Comparison of ENCODE assay signal across 18 cellular contexts in the genomic region with DNA sequence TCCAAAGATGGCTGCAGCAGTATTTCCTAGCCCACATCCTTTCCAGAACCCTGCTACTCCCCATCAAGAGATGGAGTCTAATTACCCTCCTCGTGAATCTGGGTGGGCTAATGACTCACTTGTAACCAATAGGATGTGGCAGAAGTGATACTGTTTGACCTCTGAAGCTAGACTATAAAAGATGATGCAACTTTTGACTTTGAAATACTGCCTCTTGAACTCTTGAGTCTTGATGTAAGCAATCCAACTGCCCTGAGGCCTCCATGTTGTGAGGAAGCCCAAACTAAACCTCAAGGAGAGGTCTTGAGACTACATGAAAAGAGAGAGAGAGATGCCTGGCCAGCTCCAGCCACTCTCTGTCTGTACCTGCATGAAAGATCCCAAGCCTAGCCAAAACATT. TPM values are rescaled to one million over a fixed set of nuclear protein-coding genes. Genes with fewer than 3 reads are reported as not detected.
DNase-seq lines count a peak whose midpoint lies in the region; ATAC-seq lines count a peak whose summit lies in the region.
"Had no signal": no experiment of that assay in that cellular context is flagged by ENCODE, and none has a peak within 500 bp of the region (broad histone marks: within the 10 kb centered on the region; RNA-seq: fewer than 3 reads in every experiment).

No MANE protein-coding gene starts in this region.

- peaks cover 0 to 4% of the 10 kb centered on the region in 2 donors for H3K9me3 Mint-ChIP-seq in stimulated activated naive CD8-positive, alpha-beta T cell treated with anti-CD3 and anti-CD28 coated beads, Interleukin-15, amount 100 ng/mL, for 72 hours
- H3K9me3 Mint-ChIP-seq in activated naive CD8-positive, alpha-beta T cell treated with anti-CD3 and anti-CD28 coated beads, Interleukin-2, amount 50 U/mL, for 24 hours, result no peaks in the 10 kb centered on the region
- H3K9me3 Mint-ChIP-seq in stimulated activated effector memory CD8-positive, alpha-beta T cell treated with anti-CD3 and anti-CD28 coated beads, Interleukin-12 subunit alpha, Interleukin-12 subunit beta, amount 100 ng/mL, for 72 hours, result no peaks in the 10 kb centered on the region
- no peaks in the 10 kb centered on the region for H3K9me3 Mint-ChIP-seq in activated T-helper 2 cell treated with anti-CD3 and anti-CD28 coated beads, Interferon-gamma antibody, Interleukin-2, Interleukin-4, amounts not matched to agents 10 μg/mL and 5 μg/mL and 100 μg/mL, durations not matched to agents 14 hours and 24 hours and 36 hours
- H3K9me3 Mint-ChIP-seq in effector memory CD8-positive, alpha-beta T cell, result no peaks in the 10 kb centered on the region
- H3K9me3 Mint-ChIP-seq: H9 had no signal

- H3K4me1 Mint-ChIP-seq in stimulated activated naive CD8-positive, alpha-beta T cell treated with anti-CD3 and anti-CD28 coated beads, Interleukin-15, amount 100 ng/mL, for 72 hours, result peaks cover 5% of the 10 kb centered on the region
- no peaks in the 10 kb centered on the region for H3K4me1 Mint-ChIP-seq in activated naive CD8-positive, alpha-beta T cell treated with anti-CD3 and anti-CD28 coated beads, Interleukin-2, amount 50 U/mL, for 24 hours
- H3K4me1 Mint-ChIP-seq in stimulated activated effector memory CD8-positive, alpha-beta T cell treated with anti-CD3 and anti-CD28 coated beads, Interleukin-12 subunit alpha, Interleukin-12 subunit beta, amount 100 ng/mL, for 72 hours, result no peaks in the 10 kb centered on the region
- H3K4me1 Mint-ChIP-seq in activated T-helper 2 cell treated with anti-CD3 and anti-CD28 coated beads, Interferon-gamma antibody, Interleukin-2, Interleukin-4, amounts not matched to agents 10 μg/mL and 5 μg/mL and 100 μg/mL, durations not matched to agents 14 hours and 24 hours and 36 hours (ENCODE audit: low read depth), result peaks cover 3% of the 10 kb centered on the region
- H3K4me1 Mint-ChIP-seq in effector memory CD8-positive, alpha-beta T cell (ENCODE audit: low read depth in 2 of 2), result no peaks in the 10 kb centered on the region
- H3K4me1 Mint-ChIP-seq: H9, T-cell had no signal

- no peak overlapping the region for H3K4me3 Mint-ChIP-seq in stimulated activated naive CD8-positive, alpha-beta T cell treated with anti-CD3 and anti-CD28 coated beads, Interleukin-15, amount 100 ng/mL, for 72 hours
- H3K4me3 Mint-ChIP-seq in activated naive CD8-positive, alpha-beta T cell treated with anti-CD3 and anti-CD28 coated beads, Interleukin-2, amount 50 U/mL, for 24 hours, result no peak overlapping the region
- no peak overlapping the region for H3K4me3 Mint-ChIP-seq in stimulated activated effector memory CD8-positive, alpha-beta T cell treated with anti-CD3 and anti-CD28 coated beads, Interleukin-12 subunit alpha, Interleukin-12 subunit beta, amount 100 ng/mL, for 72 hours
- H3K4me3 Mint-ChIP-seq in activated T-helper 2 cell treated with anti-CD3 and anti-CD28 coated beads, Interferon-gamma antibody, Interleukin-2, Interleukin-4, amounts not matched to agents 10 μg/mL and 5 μg/mL and 100 μg/mL, durations not matched to agents 14 hours and 24 hours and 36 hours (ENCODE audit: low read depth), result no peak overlapping the region
- no peak overlapping the region for H3K4me3 Mint-ChIP-seq in effector memory CD8-positive, alpha-beta T cell
- H3K4me3 Mint-ChIP-seq: B cell; CD4-positive, alpha-beta memory T cell; H9; T-cell had no signal

- DNase-seq in stimulated activated naive CD8-positive, alpha-beta T cell treated with anti-CD3 and anti-CD28 coated beads, Interleukin-15, amount 100 ng/mL, for 72 hours, result no peak
- DNase-seq in stimulated activated naive CD8-positive, alpha-beta T cell treated with anti-CD3 and anti-CD28 coated beads, Interleukin-15, Interleukin-2, amounts not matched to agents 100 U/mL and 50 U/mL, for 24 hours, result no peak
- DNase-seq in LHCN-M2 (ENCODE audit: low read depth) (peak; percentile 35), COLO829 (ENCODE audit: low spot score) (no peak)
- DNase-seq in activated naive CD8-positive, alpha-beta T cell treated with anti-CD3 and anti-CD28 coated beads, Interleukin-2, amount 50 U/mL, for 24 hours, result no peak
- no peak for DNase-seq in stimulated activated effector memory CD8-positive, alpha-beta T cell treated with anti-CD3 and anti-CD28 coated beads, Interleukin-12 subunit alpha, Interleukin-12 subunit beta, amount 100 ng/mL, for 72 hours (ENCODE audit: low spot score in 2 of 2)
- DNase-seq in activated T-helper 2 cell treated with anti-CD3 and anti-CD28 coated beads, Interferon-gamma antibody, Interleukin-2, Interleukin-4, amounts not matched to agents 10 μg/mL and 5 μg/mL and 100 μg/mL, durations not matched to agents 14 hours and 24 hours and 36 hours (ENCODE audit: low spot score), result no peak
- DNase-seq in effector memory CD8-positive, alpha-beta T cell, result no peak
- DNase-seq: ACHN; CD4-positive, alpha-beta memory T cell; H9; NCI-H146; NCI-H2081 treated with DMSO at 0.1 percent for 48 hours; NCI-H345; NCI-H526 treated with DMSO at 0.1 percent for 48 hours; T-cell had no signal

- ATAC-seq in stimulated activated naive CD8-positive, alpha-beta T cell treated with anti-CD3 and anti-CD28 coated beads, Interleukin-15, amount 100 ng/mL, for 72 hours, result peak; percentile 81
- no peak for ATAC-seq in stimulated activated naive CD8-positive, alpha-beta T cell treated with anti-CD3 and anti-CD28 coated beads, Interleukin-15, Interleukin-2, amounts not matched to agents 100 U/mL and 50 U/mL, for 24 hours
- ATAC-seq in activated naive CD8-positive, alpha-beta T cell treated with anti-CD3 and anti-CD28 coated beads, Interleukin-2, amount 50 U/mL, for 24 hours, result peak; percentile 43
- peak; percentile 40 for ATAC-seq in stimulated activated effector memory CD8-positive, alpha-beta T cell treated with anti-CD3 and anti-CD28 coated beads, Interleukin-12 subunit alpha, Interleukin-12 subunit beta, amount 100 ng/mL, for 72 hours
- no peak for ATAC-seq in effector memory CD8-positive, alpha-beta T cell (replicated peaks)
- ATAC-seq: Right ventricle myocardium inferior, T-cell had no signal

- H3K27me3 Mint-ChIP-seq in stimulated activated naive CD8-positive, alpha-beta T cell treated with anti-CD3 and anti-CD28 coated beads, Interleukin-15, amount 100 ng/mL, for 72 hours, result no peaks in the 10 kb centered on the region
- H3K27me3 Mint-ChIP-seq in activated naive CD8-positive, alpha-beta T cell treated with anti-CD3 and anti-CD28 coated beads, Interleukin-2, amount 50 U/mL, for 24 hours, result no peaks in the 10 kb centered on the region
- peaks cover 4% of the 10 kb centered on the region for H3K27me3 Mint-ChIP-seq in activated T-helper 2 cell treated with anti-CD3 and anti-CD28 coated beads, Interferon-gamma antibody, Interleukin-2, Interleukin-4, amounts not matched to agents 10 μg/mL and 5 μg/mL and 100 μg/mL, durations not matched to agents 14 hours and 24 hours and 36 hours (ENCODE audit: low read depth)
- no peaks in the 10 kb centered on the region for H3K27me3 Mint-ChIP-seq in effector memory CD8-positive, alpha-beta T cell
- H3K27me3 Mint-ChIP-seq: B cell; CD4-positive, alpha-beta memory T cell; T-cell had no signal

- no peaks in the 10 kb centered on the region for H3K36me3 Mint-ChIP-seq in activated naive CD8-positive, alpha-beta T cell treated with anti-CD3 and anti-CD28 coated beads, Interleukin-2, amount 50 U/mL, for 24 hours (ENCODE audit: low read depth)
- H3K36me3 Mint-ChIP-seq in stimulated activated effector memory CD8-positive, alpha-beta T cell treated with anti-CD3 and anti-CD28 coated beads, Interleukin-12 subunit alpha, Interleukin-12 subunit beta, amount 100 ng/mL, for 72 hours, result no peaks in the 10 kb centered on the region
- no peaks in the 10 kb centered on the region for H3K36me3 Mint-ChIP-seq in activated T-helper 2 cell treated with anti-CD3 and anti-CD28 coated beads, Interferon-gamma antibody, Interleukin-2, Interleukin-4, amounts not matched to agents 10 μg/mL and 5 μg/mL and 100 μg/mL, durations not matched to agents 14 hours and 24 hours and 36 hours (ENCODE audit: low read depth)
- H3K36me3 Mint-ChIP-seq in effector memory CD8-positive, alpha-beta T cell (ENCODE audit: insufficient read depth), result no peaks in the 10 kb centered on the region

- H3K27ac Mint-ChIP-seq in stimulated activated naive CD8-positive, alpha-beta T cell treated with anti-CD3 and anti-CD28 coated beads, Interleukin-15, amount 100 ng/mL, for 72 hours, result peak overlapping the region in 1 of 2 donors; percentile 89
- no peak overlapping the region for H3K27ac Mint-ChIP-seq in activated naive CD8-positive, alpha-beta T cell treated with anti-CD3 and anti-CD28 coated beads, Interleukin-2, amount 50 U/mL, for 24 hours
- H3K27ac Mint-ChIP-seq in stimulated activated effector memory CD8-positive, alpha-beta T cell treated with anti-CD3 and anti-CD28 coated beads, Interleukin-12 subunit alpha, Interleukin-12 subunit beta, amount 100 ng/mL, for 72 hours, result no peak overlapping the region
- no peak overlapping the region for H3K27ac Mint-ChIP-seq in activated T-helper 2 cell treated with anti-CD3 and anti-CD28 coated beads, Interferon-gamma antibody, Interleukin-2, Interleukin-4, amounts not matched to agents 10 μg/mL and 5 μg/mL and 100 μg/mL, durations not matched to agents 14 hours and 24 hours and 36 hours
- H3K27ac Mint-ChIP-seq in effector memory CD8-positive, alpha-beta T cell, result no peak overlapping the region
- H3K27ac Mint-ChIP-seq: B cell; CD4-positive, alpha-beta memory T cell; H9; T-cell had no signal

- intact Hi-C loops in activated T-helper 2 cell treated with anti-CD3 and anti-CD28 coated beads, Interferon-gamma antibody, Interleukin-2, Interleukin-4, amounts not matched to agents 10 μg/mL and 5 μg/mL and 100 μg/mL, durations not matched to agents 14 hours and 24 hours and 36 hours (cut with micrococcal nuclease), result no loop called here

RNA-seq across cellular contexts. Expression of a gene that starts 29.5 kb away (rescaled TPM):
- 13.4 and 15.8 TPM in 2 replicates for total RNA-seq in LHCN-M2 (2014; rRNA removed)
- polyA plus RNA-seq in LHCN-M2 (2012), result 12.2 TPM
- total RNA-seq in activated T-helper 2 cell treated with anti-CD3 and anti-CD28 coated beads, Interferon-gamma antibody, Interleukin-2, Interleukin-4, amounts not matched to agents 10 μg/mL and 5 μg/mL and 100 μg/mL, durations not matched to agents 14 hours and 24 hours and 36 hours, result 20.9 and 21.7 TPM in 2 replicates

Comparison
In these comparisons a context has a peak if more than half of its experiments do, and no peak if none do; other contexts are left out.
1. ATAC-seq: peak in stimulated activated naive CD8-positive, alpha-beta T cell treated with anti-CD3 and anti-CD28 coated beads, Interleukin-15, amount 100 ng/mL, for 72 hours (single experiment), activated naive CD8-positive, alpha-beta T cell treated with anti-CD3 and anti-CD28 coated beads, Interleukin-2, amount 50 U/mL, for 24 hours (single experiment) and stimulated activated effector memory CD8-positive, alpha-beta T cell treated with anti-CD3 and anti-CD28 coated beads, Interleukin-12 subunit alpha, Interleukin-12 subunit beta, amount 100 ng/mL, for 72 hours (single experiment); none in stimulated activated naive CD8-positive, alpha-beta T cell treated with anti-CD3 and anti-CD28 coated beads, Interleukin-15, Interleukin-2, amounts not matched to agents 100 U/mL and 50 U/mL, for 24 hours (single experiment) and effector memory CD8-positive, alpha-beta T cell (single experiment).